1 cellular context compared by ENCODE assay signal in the genomic region with DNA sequence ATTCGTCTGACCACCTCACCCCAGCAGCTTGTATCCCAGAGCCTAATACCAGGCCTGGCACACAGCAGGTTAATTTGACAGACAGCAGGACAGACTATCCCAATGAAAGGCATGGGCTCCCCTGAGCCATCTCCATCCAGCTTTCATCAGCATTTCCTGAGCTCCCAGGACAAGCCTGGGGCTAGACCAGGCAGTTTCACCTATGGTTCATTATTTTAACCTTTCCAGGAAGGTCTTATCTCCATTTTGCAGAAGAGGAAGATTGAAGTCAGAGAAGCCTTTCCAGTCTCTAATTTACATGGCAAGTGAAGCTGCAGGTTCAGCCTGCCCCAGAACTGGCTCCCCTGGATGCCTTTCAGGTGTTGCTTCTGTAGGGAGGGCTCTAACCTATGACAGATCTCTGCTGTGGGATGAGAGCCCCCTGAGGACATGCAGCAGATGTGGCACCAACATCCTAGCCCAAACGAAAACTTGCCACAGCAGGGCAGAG.
TF ChIP-seq lines count a peak whose summit lies in the region.

No MANE protein-coding gene starts in this region.

TF ChIP-seq in GM23338, 12 proteins besides CTCF, POLR2A, EP300 and RAD21:
- TF ChIP-seq ZNF462 (CRISPR knock-in tag; IDR thresholded peaks at IDR 0.05) (no peak), EZH2phosphoT487 (IDR thresholded peaks at IDR 0.05; ENCODE audit: unreplicated experiment) (no peak), POLR2AphosphoS5 (IDR thresholded peaks at IDR 0.05; ENCODE audit: low read depth) (no peak), NANOG (IDR thresholded peaks at IDR 0.05; ENCODE audit: borderline replicate concordance) (no peak), ZNF331 (CRISPR knock-in tag; IDR thresholded peaks at IDR 0.05; ENCODE audit: low read depth) (no peak), STAT1 (IDR thresholded peaks at IDR 0.05; ENCODE audit: unreplicated experiment) (no peak), REST (IDR thresholded peaks at IDR 0.05; ENCODE audit: unreplicated experiment) (no peak), JUNB (IDR thresholded peaks at IDR 0.05; ENCODE audit: unreplicated experiment) (no peak), ETS1 (IDR thresholded peaks at IDR 0.05) (no peak), ZNF114 (CRISPR knock-in tag; IDR thresholded peaks at IDR 0.05) (no peak), EZH2 (IDR thresholded peaks at IDR 0.05; ENCODE audit: low read depth, unreplicated experiment) (no peak), CREB1 (CRISPR knock-in tag; IDR thresholded peaks at IDR 0.05; ENCODE audit: low read depth) (no peak)
